Comparison of ENCODE assay signal across 12 cellular contexts in genomic region chr3:196971094-196971698, GRCh38. TPM values are rescaled to one million over a fixed set of nuclear protein-coding genes. Genes with fewer than 3 reads are reported as not detected.
DNase-seq lines count a peak whose midpoint lies in the region; ATAC-seq and TF ChIP-seq lines count a peak whose summit lies in the region.
"Had no signal": no experiment of that assay in that cellular context is flagged by ENCODE, and none has a peak within 500 bp of the region (broad histone marks: within the 10 kb centered on the region; RNA-seq: fewer than 3 reads in every experiment).

No MANE protein-coding gene starts in this region.

- peaks cover 6% of the 10 kb centered on the region; the same call in 1 of the 2 replicates for H3K4me1 ChIP-seq in PC-3 (ENCODE audit: insufficient read depth, low read length)

- intact Hi-C loops in PC-3 (cut with micrococcal nuclease), result no loop called here

- ATAC-seq in PC-3, result no peak
- no peak for ATAC-seq in central memory CD8-positive, alpha-beta T cell (replicated peaks; ENCODE audit: extremely low read depth, poor library complexity, severe bottlenecking)

- no peak overlapping the region for H3K4me3 ChIP-seq in AG09309 (ENCODE audit: control insufficient read depth, low read depth, low read length)
- no peak overlapping the region for H3K4me3 ChIP-seq in PC-3 (ENCODE audit: low read length)
- H3K4me3 ChIP-seq: dorsolateral prefrontal cortex, left ventricle myocardium inferior had no signal

- POLR2A ChIA-PET in PC-3 (lab: Charles Lee; ENCODE audit: unreplicated experiment), result no interaction called here

- no peaks in the 10 kb centered on the region for H3K9me2 ChIP-seq in PC-3 (replicated peaks; ENCODE audit: low read length)

- no peak overlapping the region for H3K27ac ChIP-seq in C4-2B
- H3K27ac ChIP-seq in PC-3 (ENCODE audit: low read length), result no peak overlapping the region
- H3K27ac ChIP-seq: dorsolateral prefrontal cortex, left ventricle myocardium inferior had no signal

- BruUV-seq in PC-3 (replicated peaks; lab: Mats Ljungman, UMichigan), result no TSS peak

- H3K36me3 Mint-ChIP-seq in central memory CD8-positive, alpha-beta T cell (ENCODE audit: insufficient read depth), result no peaks in the 10 kb centered on the region

- no peak overlapping the region for H2AFZ ChIP-seq in PC-3 (ENCODE audit: low read length)

- no peaks in the 10 kb centered on the region for H3F3A ChIP-seq in PC-3 (ENCODE audit: low read length, unreplicated experiment)

- TF ChIP-seq CTCF in AG09309 (IDR thresholded peaks at IDR 0.05; ENCODE audit: control insufficient read depth, insufficient read depth, low read depth, low read length, missing control alignments) (peak; percentile 1), C4-2B (conservative IDR thresholded peaks at IDR 0.05) (0 out of 2 replicates have a peak, but pooled peaks have one; percentile 3), PC-3 (conservative IDR thresholded peaks at IDR 0.05; ENCODE audit: low read depth, low read length) (peak; percentile 26; the same call in 1 of the 2 replicates)

- H3K4me3 Mint-ChIP-seq in central memory CD8-positive, alpha-beta T cell, result peak overlapping the region; percentile 81

- 0 out of 2 replicates have a peak, but pooled peaks cover 5% of the 10 kb centered on the region for H3K79me2 ChIP-seq in PC-3 (ENCODE audit: low read length)

- no peaks in the 10 kb centered on the region for H3K9me3 ChIP-seq in PC-3 (ENCODE audit: low read length)
- H3K9me3 ChIP-seq: left ventricle myocardium inferior had no signal

- CTCF ChIA-PET in PC-3 (lab: Charles Lee), result no interaction called here

- no peaks in the 10 kb centered on the region for H3K36me3 ChIP-seq in PC-3 (ENCODE audit: low read depth, low read length)
- H3K36me3 ChIP-seq: left ventricle myocardium inferior had no signal

- no peaks in the 10 kb centered on the region for H3K27me3 ChIP-seq in PC-3 (ENCODE audit: low read length)
- H3K27me3 ChIP-seq: dorsolateral prefrontal cortex had no signal

- no peak overlapping the region for H3K9ac ChIP-seq in PC-3 (ENCODE audit: low read length)

- H3K4me1 Mint-ChIP-seq in central memory CD8-positive, alpha-beta T cell, result peaks cover 8% of the 10 kb centered on the region

- H3K9me3 Mint-ChIP-seq in central memory CD8-positive, alpha-beta T cell, result no peaks in the 10 kb centered on the region

- no peak overlapping the region for H3K4me2 ChIP-seq in PC-3 (ENCODE audit: low read length)

- H4K20me1 ChIP-seq in PC-3 (ENCODE audit: low read length), result no peaks in the 10 kb centered on the region

- no peaks in the 10 kb centered on the region for H3K27me3 Mint-ChIP-seq in central memory CD8-positive, alpha-beta T cell

- no peak overlapping the region for H3K27ac Mint-ChIP-seq in central memory CD8-positive, alpha-beta T cell (ENCODE audit: low read depth)

- DNase-seq in AG09309 (ENCODE audit: low read depth) (no peak), PC-3 (peak; percentile 54), medulla oblongata (ENCODE audit: extremely low spot score) (no peak), kidney tubule cell (ENCODE audit: low spot score) (no peak), T-helper 9 cell (no peak)
- DNase-seq in central memory CD8-positive, alpha-beta T cell (ENCODE audit: low spot score in 2 of 2), result no peak
- DNase-seq in stimulated activated CD4-positive, alpha-beta T cell treated with anti-CD3 and anti-CD28 coated beads, Interleukin-4, amount 100 ng/mL, for 4 hours, result no peak
- DNase-seq: dorsolateral prefrontal cortex, GDM1, left ventricle myocardium inferior, NCI-H2081 had no signal

RNA-seq across cellular contexts. Expression of gene PIGZ, which starts 2.6 kb away (rescaled TPM):
- 1.6 and 3.7 TPM in 2 replicates for total RNA-seq in PC-3 (2014; rRNA removed)

RNA-seq across cellular contexts. Expression of gene NCBP2, which starts 28.9 kb away (rescaled TPM):
- total RNA-seq in PC-3 (2014; rRNA removed), result 119 and 131 TPM in 2 replicates

RNA-seq across cellular contexts. Expression of gene MELTF, which starts 58.4 kb away (rescaled TPM):
- 40.6 and 46.8 TPM in 2 replicates for total RNA-seq in PC-3 (2014; rRNA removed)
